In the genomic region with DNA sequence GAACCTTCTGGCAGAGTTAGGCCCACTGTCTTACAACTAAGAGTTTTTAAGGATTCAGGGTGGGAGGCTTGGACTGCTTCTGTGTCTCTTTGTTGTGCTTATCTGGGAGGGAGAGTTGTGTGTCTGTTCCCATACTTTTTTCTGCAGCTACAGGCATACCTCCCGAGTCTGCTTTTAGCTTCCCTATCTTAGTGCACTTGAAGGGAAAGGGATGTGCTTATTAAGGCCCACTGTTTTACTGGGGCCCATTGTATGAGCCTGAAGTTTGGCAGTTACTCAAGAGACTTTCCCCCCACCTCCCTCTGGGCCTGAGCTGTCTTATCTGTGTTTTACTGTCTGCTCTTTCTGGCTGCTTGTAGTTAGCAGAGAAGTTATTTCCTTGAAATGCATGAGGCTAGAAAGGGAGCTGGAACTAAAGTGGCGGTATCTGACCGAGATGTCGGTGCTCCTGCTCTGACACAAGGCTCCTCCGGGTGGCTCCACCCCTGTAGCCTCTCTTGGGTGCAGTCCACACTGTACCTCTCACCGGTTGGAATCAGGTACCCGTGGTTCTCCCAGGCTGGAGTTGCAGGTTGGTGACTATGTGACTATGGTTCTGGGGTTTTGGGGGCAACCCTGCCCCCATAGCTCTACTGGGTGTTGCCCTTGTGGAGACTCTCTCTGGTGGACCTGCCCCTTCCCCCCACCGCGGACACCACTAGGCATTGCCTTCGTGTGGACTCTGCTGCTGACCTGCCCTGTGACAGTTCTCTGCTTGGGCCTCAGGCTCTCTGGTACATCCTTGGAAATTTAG, we compare ENCODE assay signal across 1 cellular context.
TF ChIP-seq lines count a peak whose summit lies in the region.

No MANE protein-coding gene starts in this region.

TF ChIP-seq in SK-N-SH, 30 proteins besides CTCF, POLR2A, EP300 and RAD21:
- no peak for TF ChIP-seq GATA2 (CRISPR knock-in tag; IDR thresholded peaks at IDR 0.05)
- TF ChIP-seq, protein P1, sequence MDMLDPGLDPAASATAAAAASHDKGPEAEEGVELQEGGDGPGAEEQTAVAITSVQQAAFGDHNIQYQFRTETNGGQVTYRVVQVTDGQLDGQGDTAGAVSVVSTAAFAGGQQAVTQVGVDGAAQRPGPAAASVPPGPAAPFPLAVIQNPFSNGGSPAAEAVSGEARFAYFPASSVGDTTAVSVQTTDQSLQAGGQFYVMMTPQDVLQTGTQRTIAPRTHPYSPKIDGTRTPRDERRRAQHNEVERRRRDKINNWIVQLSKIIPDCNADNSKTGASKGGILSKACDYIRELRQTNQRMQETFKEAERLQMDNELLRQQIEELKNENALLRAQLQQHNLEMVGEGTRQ (IDR thresholded peaks at IDR 0.05; ENCODE audit: borderline replicate concordance, low read depth, low read length) = no peak
- no peak for TF ChIP-seq CHD2 (IDR thresholded peaks at IDR 0.05; ENCODE audit: low read length, partially characterized antibody)
- TF ChIP-seq, protein P2, sequence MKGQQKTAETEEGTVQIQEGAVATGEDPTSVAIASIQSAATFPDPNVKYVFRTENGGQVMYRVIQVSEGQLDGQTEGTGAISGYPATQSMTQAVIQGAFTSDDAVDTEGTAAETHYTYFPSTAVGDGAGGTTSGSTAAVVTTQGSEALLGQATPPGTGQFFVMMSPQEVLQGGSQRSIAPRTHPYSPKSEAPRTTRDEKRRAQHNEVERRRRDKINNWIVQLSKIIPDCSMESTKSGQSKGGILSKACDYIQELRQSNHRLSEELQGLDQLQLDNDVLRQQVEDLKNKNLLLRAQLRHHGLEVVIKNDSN (IDR thresholded peaks at IDR 0.05; ENCODE audit: borderline replicate concordance, low read depth) = no peak
- TF ChIP-seq, protein P3, sequence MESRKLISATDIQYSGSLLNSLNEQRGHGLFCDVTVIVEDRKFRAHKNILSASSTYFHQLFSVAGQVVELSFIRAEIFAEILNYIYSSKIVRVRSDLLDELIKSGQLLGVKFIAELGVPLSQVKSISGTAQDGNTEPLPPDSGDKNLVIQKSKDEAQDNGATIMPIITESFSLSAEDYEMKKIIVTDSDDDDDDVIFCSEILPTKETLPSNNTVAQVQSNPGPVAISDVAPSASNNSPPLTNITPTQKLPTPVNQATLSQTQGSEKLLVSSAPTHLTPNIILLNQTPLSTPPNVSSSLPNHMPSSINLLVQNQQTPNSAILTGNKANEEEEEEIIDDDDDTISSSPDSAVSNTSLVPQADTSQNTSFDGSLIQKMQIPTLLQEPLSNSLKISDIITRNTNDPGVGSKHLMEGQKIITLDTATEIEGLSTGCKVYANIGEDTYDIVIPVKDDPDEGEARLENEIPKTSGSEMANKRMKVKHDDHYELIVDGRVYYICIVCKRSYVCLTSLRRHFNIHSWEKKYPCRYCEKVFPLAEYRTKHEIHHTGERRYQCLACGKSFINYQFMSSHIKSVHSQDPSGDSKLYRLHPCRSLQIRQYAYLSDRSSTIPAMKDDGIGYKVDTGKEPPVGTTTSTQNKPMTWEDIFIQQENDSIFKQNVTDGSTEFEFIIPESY (IDR thresholded peaks at IDR 0.05; ENCODE audit: borderline replicate concordance, low read depth) = no peak
- TF ChIP-seq, protein P4, sequence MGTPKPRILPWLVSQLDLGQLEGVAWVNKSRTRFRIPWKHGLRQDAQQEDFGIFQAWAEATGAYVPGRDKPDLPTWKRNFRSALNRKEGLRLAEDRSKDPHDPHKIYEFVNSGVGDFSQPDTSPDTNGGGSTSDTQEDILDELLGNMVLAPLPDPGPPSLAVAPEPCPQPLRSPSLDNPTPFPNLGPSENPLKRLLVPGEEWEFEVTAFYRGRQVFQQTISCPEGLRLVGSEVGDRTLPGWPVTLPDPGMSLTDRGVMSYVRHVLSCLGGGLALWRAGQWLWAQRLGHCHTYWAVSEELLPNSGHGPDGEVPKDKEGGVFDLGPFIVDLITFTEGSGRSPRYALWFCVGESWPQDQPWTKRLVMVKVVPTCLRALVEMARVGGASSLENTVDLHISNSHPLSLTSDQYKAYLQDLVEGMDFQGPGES (IDR thresholded peaks at IDR 0.05; ENCODE audit: low read depth, low read length) = no peak
- TF ChIP-seq MEF2A (IDR thresholded peaks at IDR 0.05; ENCODE audit: borderline replicate concordance, low read depth) = no peak
- no peak for TF ChIP-seq MXI1 (IDR thresholded peaks at IDR 0.05; ENCODE audit: low read depth, low read length)
- no peak for TF ChIP-seq FOXJ3 (CRISPR knock-in tag; IDR thresholded peaks at IDR 0.05)
- no peak for TF ChIP-seq SMC3 (IDR thresholded peaks at IDR 0.05; ENCODE audit: low read depth, low read length)
- TF ChIP-seq FOSL2 (IDR thresholded peaks at IDR 0.05; ENCODE audit: borderline replicate concordance, low read depth) = no peak
